ENCODE assay signal across 8 cellular contexts in genomic region chr5:111756701-111757581, GRCh38. TPM values are rescaled to one million over a fixed set of nuclear protein-coding genes. Genes with fewer than 3 reads are reported as not detected.
A peak's percentile ranks its signal among the peaks of the same experiment; 100 is the strongest.
DNase-seq lines count a peak whose midpoint lies in the region; ATAC-seq and TF ChIP-seq lines count a peak whose summit lies in the region.

Gene NREP, minus strand, starts transcription at chr5:111757194. Its CDS starts 1,422 bp downstream, at chr5:111755772.

- H3K27me3 ChIP-seq in H9 (ENCODE audit: insufficient read depth, low read length) (no peaks in the 10 kb centered on the region), RWPE2 (ENCODE audit: insufficient read depth, poor library complexity, severe bottlenecking) (no peaks in the 10 kb centered on the region), neuron (ENCODE audit: insufficient read depth, low read length) (no peaks in the 10 kb centered on the region), suprapubic skin (no peaks in the 10 kb centered on the region)

- H3K14ac ChIP-seq in H9 (ENCODE audit: insufficient read depth, low read length): peak within 1 kb of the TSS; percentile 98

- peak within 1 kb of the TSS; percentile 87 to 91 for H3K4me3 Mint-ChIP-seq in H9

- no peaks in the 10 kb centered on the region; a peak in 2 of 5 replicates for H3K9me3 Mint-ChIP-seq in H9

- H2BK15ac ChIP-seq in H9 (ENCODE audit: low read depth, low read length): no peak within 1 kb of the TSS

- H3K36me3 ChIP-seq in RWPE2 (ENCODE audit: low read depth) (peaks cover 5% of the 10 kb centered on the region; the same call in 1 of the 2 replicates), neuron (ENCODE audit: insufficient read depth, low read length) (peaks cover 13% of the 10 kb centered on the region), suprapubic skin (no peaks in the 10 kb centered on the region)

- no CpG with 5 or more reads among the region's 19 CpGs for WGBS in H9 (ENCODE audit: extremely low coverage, insufficient read length, low lambda C conversion rate)
- 4% methylated on average over 18 of the region's 19 CpGs for WGBS in suprapubic skin

- H3K36me3 Mint-ChIP-seq in H9 (ENCODE audit: insufficient read depth in 1 of 3, low read depth in 3 of 3): peaks cover 5 to 17% (median 11%) of the 10 kb centered on the region in 3 experiments

- no peaks in the 10 kb centered on the region for H3K79me1 ChIP-seq in H9 (ENCODE audit: insufficient read depth, low read depth, low read length, poor library complexity, severe bottlenecking)

- H3K9me3 ChIP-seq in H9 (ENCODE audit: control insufficient read depth, low read depth, low read length) (no peaks in the 10 kb centered on the region), RWPE2 (ENCODE audit: severe bottlenecking) (no peaks in the 10 kb centered on the region), neuron (ENCODE audit: low read length) (no peaks in the 10 kb centered on the region), suprapubic skin (no peaks in the 10 kb centered on the region)

- H3K56ac ChIP-seq in H9 (ENCODE audit: insufficient read length, low read depth, low read length): no peak within 1 kb of the TSS

- H4K91ac ChIP-seq in H9 (ENCODE audit: insufficient read length, low read depth, low read length): peak within 1 kb of the TSS; percentile 96

- H4K8ac ChIP-seq in H9 (replicated peaks; ENCODE audit: insufficient read length, low read depth, low read length): no peak within 1 kb of the TSS

- H4K5ac ChIP-seq in H9 (ENCODE audit: insufficient read length, low read depth, low read length): peak within 1 kb of the TSS; percentile 27

- H2AK5ac ChIP-seq in H9 (ENCODE audit: insufficient read length, low read length): no peak within 1 kb of the TSS

- H3K27ac Mint-ChIP-seq in H9: peak within 1 kb of the TSS; percentile 97 to 99 (median 99)

- H2BK120ac ChIP-seq in H9 (ENCODE audit: low read depth, low read length, poor library complexity, severe bottlenecking): peak within 1 kb of the TSS; percentile 96

- H2BK20ac ChIP-seq in H9 (ENCODE audit: low read depth, low read length, poor library complexity, severe bottlenecking): no peak within 1 kb of the TSS

- peaks cover 3% of the 10 kb centered on the region for H3K23me2 ChIP-seq in H9 (ENCODE audit: insufficient read length, low read depth, low read length, poor library complexity, severe bottlenecking)

- ATAC-seq in RWPE2 (ENCODE audit: low read depth): peak; percentile 72

- peaks cover 9% of the 10 kb centered on the region; the same call in 1 of the 2 replicates for H3K79me2 ChIP-seq in H9 (ENCODE audit: insufficient read depth, low read length)

- peak within 1 kb of the TSS; percentile 17 for H2BK5ac ChIP-seq in H9 (ENCODE audit: insufficient read length, low read length)

- no peak within 1 kb of the TSS for H2AFZ ChIP-seq in H9 (ENCODE audit: low read length)
- H2AFZ ChIP-seq in neuron (ENCODE audit: low read depth, low read length): peak within 1 kb of the TSS; percentile 68

- H2BK12ac ChIP-seq in H9 (ENCODE audit: insufficient read length, low read depth, low read length): peak within 1 kb of the TSS; percentile 63

- H3T11ph ChIP-seq in H9 (ENCODE audit: low read length): peak within 1 kb of the TSS; percentile 69

- H4K20me1 ChIP-seq in H9 (ENCODE audit: control insufficient read depth, insufficient read depth, insufficient read length): no peaks in the 10 kb centered on the region

- H3K4ac ChIP-seq in H9 (ENCODE audit: low read depth, low read length): peak within 1 kb of the TSS; percentile 58; the same call in 1 of the 2 replicates

- DNase-seq in ELR (ENCODE audit: low read depth): peak; percentile 95
- DNase-seq in H9: peak; percentile 77
- peak; percentile 88 for DNase-seq in LoVo (ENCODE audit: low spot score)
- peak; percentile 90 for DNase-seq in RWPE2 (ENCODE audit: low spot score)
- peak; percentile 63 for DNase-seq in activated naive CD4-positive, alpha-beta T cell treated with Interleukin-2 at 50 U/mL for 16 hours
- peak; percentile 91 for DNase-seq in foreskin melanocyte
- DNase-seq in suprapubic skin (ENCODE audit: low spot score in 2 of 2): peak; percentile 90 to 92

- peak within 1 kb of the TSS; percentile 91 for H3K9ac ChIP-seq in H9 (ENCODE audit: extremely low read depth, insufficient read length, low read length)

- peak within 1 kb of the TSS; percentile 83 for H3K4me2 ChIP-seq in H9 (ENCODE audit: insufficient read depth, insufficient read length, low read length)

- no peak for TF ChIP-seq EP300 in suprapubic skin (IDR thresholded peaks at IDR 0.05)

- H3K4me3 ChIP-seq in RWPE2 (ENCODE audit: severe bottlenecking): peak within 1 kb of the TSS; percentile 83
- H3K4me3 ChIP-seq in neuron (ENCODE audit: low read length): peak within 1 kb of the TSS; percentile 71
- peak within 1 kb of the TSS; percentile 60 for H3K4me3 ChIP-seq in suprapubic skin

- H3K4me1 ChIP-seq in H9 (ENCODE audit: insufficient read depth, low read length) (no peaks in the 10 kb centered on the region), RWPE2 (ENCODE audit: insufficient read depth, poor library complexity, severe bottlenecking) (peaks cover 12% of the 10 kb centered on the region), neuron (ENCODE audit: insufficient read depth, low read length) (peaks cover 31% of the 10 kb centered on the region), suprapubic skin (peaks cover 28% of the 10 kb centered on the region)

- H3K4me1 Mint-ChIP-seq in H9: peaks cover 38 to 43% of the 10 kb centered on the region in 2 experiments

- H3K27me3 Mint-ChIP-seq in H9 (ENCODE audit: low read depth): no peaks in the 10 kb centered on the region

- no peak for TF ChIP-seq POLR2A in suprapubic skin (IDR thresholded peaks at IDR 0.05)

- peak; percentile 30; the same call in 2 of the 3 replicates for TF ChIP-seq CTCF in H9 (conservative IDR thresholded peaks at IDR 0.05)
- peak; percentile 37 for TF ChIP-seq CTCF in RWPE2 (IDR thresholded peaks at IDR 0.05; ENCODE audit: poor library complexity, severe bottlenecking)
- TF ChIP-seq CTCF in suprapubic skin (IDR thresholded peaks at IDR 0.05): peak in 1 of 2 donors; percentile 46

- no peak within 1 kb of the TSS for H3K23ac ChIP-seq in H9 (ENCODE audit: insufficient read length, low read depth, low read length)

- peak within 1 kb of the TSS; percentile 95 for H3K18ac ChIP-seq in H9 (ENCODE audit: insufficient read length, low read depth, low read length)

- H3K27ac ChIP-seq in H9 (ENCODE audit: insufficient read length, low read depth, low read length) (peak within 1 kb of the TSS; percentile 74), RWPE2 (ENCODE audit: poor library complexity, severe bottlenecking) (peak within 1 kb of the TSS; percentile 72), suprapubic skin (peak within 1 kb of the TSS; percentile 87)

RNA-seq across cellular contexts. Expression of gene NREP, which starts in this region (rescaled TPM):
- total RNA-seq in H9 (2021) (159 and 163 TPM in 2 replicates), suprapubic skin (10 to 100 TPM in 1 of 4 donors, 1 to 10 TPM in 3; 7.0 to 10.1 (median 8.3) TPM)

Comparison
In these comparisons a context has a peak if more than half of its experiments do, and no peak if none do; other contexts are left out.
1. Peak in every context shown above with its lines: DNase-seq, ATAC-seq, H3K4me3 ChIP-seq and H3K27ac ChIP-seq.
2. RNA of gene NREP (total RNA-seq): 159 to 163 TPM in H9; 7.0 to 10.1 TPM in suprapubic skin; every median in the first group is over 10 times any median in the second.